In the genomic region with DNA sequence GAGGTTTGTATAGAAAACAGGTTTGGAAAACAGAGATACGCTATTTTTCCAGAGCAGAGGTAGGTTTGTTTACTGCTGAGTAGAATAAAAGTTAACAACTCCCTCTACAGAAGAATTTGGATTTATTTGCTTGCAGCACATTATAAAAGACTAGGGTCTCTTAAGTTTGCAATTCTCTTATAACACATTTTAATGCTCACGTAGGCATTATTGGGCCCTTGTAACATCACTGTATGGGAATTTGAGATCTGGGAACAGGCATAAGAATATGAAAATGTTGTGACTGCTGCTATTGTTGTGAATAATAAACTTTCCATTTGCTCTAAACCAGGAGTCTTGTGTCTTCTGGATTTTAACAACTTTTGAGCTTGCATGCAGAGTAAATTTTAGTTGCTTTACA, we compare ENCODE assay signal across 6 cellular contexts.
"Had no signal": no experiment of that assay in that cellular context is flagged by ENCODE, and none has a peak within 500 bp of the region (broad histone marks: within the 10 kb centered on the region; RNA-seq: fewer than 3 reads in every experiment).

No MANE protein-coding gene starts in this region.

- H3K27ac ChIP-seq: HL-60, KMS-11 had no signal

- H3K4me3 ChIP-seq: K562 had no signal

- H3K9ac ChIP-seq: KMS-11 had no signal

- ATAC-seq: K562 had no signal

- H3K4me2 ChIP-seq: KMS-11 had no signal

- DNase-seq: KBM-7, KG1 had no signal

- FAIRE-seq: HTR-8/SVneo, K562 had no signal
